ENCODE assay signal across 12 cellular contexts in genomic region chr17:79779661-79780365, GRCh38. TPM values are rescaled to one million over a fixed set of nuclear protein-coding genes. Genes with fewer than 3 reads are reported as not detected.
A peak's percentile ranks its signal among the peaks of the same experiment; 100 is the strongest.
DNase-seq lines count a peak whose midpoint lies in the region; ATAC-seq and TF ChIP-seq lines count a peak whose summit lies in the region.
"Had no signal": no experiment of that assay in that cellular context is flagged by ENCODE, and none has a peak within 500 bp of the region (broad histone marks: within the 10 kb centered on the region; RNA-seq: fewer than 3 reads in every experiment).

No MANE protein-coding gene starts in this region.

- TF ChIP-seq CTCF in WTC11 (IDR thresholded peaks at IDR 0.05) (no peak), sigmoid colon (IDR thresholded peaks at IDR 0.05) (no peak), prostate gland (IDR thresholded peaks at IDR 0.05) (no peak)

- no peak for ATAC-seq in WTC11

- no peaks in the 10 kb centered on the region for H3K9me3 Mint-ChIP-seq in WTC11
- H3K9me3 Mint-ChIP-seq: dendritic cell treated with granulocyte-macrophage colony-stimulating factor and Interleukin-4, amounts not matched to agents 40 ng/mL and 50 ng/mL, for 4 days had no signal

- peaks cover 44% of the 10 kb centered on the region for H3K36me3 ChIP-seq in BLaER1
- H3K36me3 ChIP-seq in ES-I3 (ENCODE audit: insufficient read depth, low read length) = peaks cover 5% of the 10 kb centered on the region; the same call in 1 of the 2 replicates
- peaks cover 44% of the 10 kb centered on the region for H3K36me3 ChIP-seq in mesodermal cell (ENCODE audit: control insufficient read depth, insufficient read depth, low read length)
- no peaks in the 10 kb centered on the region for H3K36me3 ChIP-seq in sigmoid colon
- H3K36me3 ChIP-seq in prostate gland = no peaks in the 10 kb centered on the region

- peaks cover 15% of the 10 kb centered on the region for H3K27me3 ChIP-seq in BLaER1
- H3K27me3 ChIP-seq in sigmoid colon = peaks cover 33 to 90% (median 86%) of the 10 kb centered on the region in 3 donors
- peaks cover 5% of the 10 kb centered on the region for H3K27me3 ChIP-seq in prostate gland (replicated peaks; ENCODE audit: insufficient read depth)

- CTCF ChIA-PET in WTC11 (lab: Charles Lee) = interaction anchor here (1.8 to 6.9 kb wide), 4 partner anchors 10 to 38 kb away, joined by 10 to 83 read pairs (median 34); partner anchors contain the start of gene CBX8

- peaks cover 62% of the 10 kb centered on the region for H4K20me1 ChIP-seq in BLaER1

- H3K4me3 ChIP-seq in BLaER1 = peak overlapping the region; percentile 90
- peak overlapping the region; percentile 74 for H3K4me3 ChIP-seq in mesodermal cell (ENCODE audit: extremely low read depth, insufficient read depth, low read length, poor library complexity, severe bottlenecking)
- H3K4me3 ChIP-seq in sigmoid colon = no peak overlapping the region
- H3K4me3 ChIP-seq in prostate gland = no peak overlapping the region

- peak overlapping the region; percentile 8; the same call in 1 of the 2 replicates for H3K27ac Mint-ChIP-seq in WTC11

- peaks cover 48% of the 10 kb centered on the region for H3K4me1 Mint-ChIP-seq in WTC11

- peaks cover 6% of the 10 kb centered on the region for H3K27me3 Mint-ChIP-seq in WTC11 (ENCODE audit: low read depth)

- intact Hi-C loops in sigmoid colon (cut with DNase I) = loop anchor here (2.0 to 5.0 kb wide), 2 partner anchors 13 to 57 kb away; partner anchors contain the start of gene CBX4
- intact Hi-C loops in prostate gland (cut with DNase I) = no loop called here

- H3K4me1 ChIP-seq in BLaER1 = peaks cover 50% of the 10 kb centered on the region
- peaks cover 13% of the 10 kb centered on the region; the same call in 1 of the 2 replicates for H3K4me1 ChIP-seq in ES-I3 (ENCODE audit: insufficient read depth, low read length)
- H3K4me1 ChIP-seq in mesodermal cell (ENCODE audit: control insufficient read depth, insufficient read depth, low read length, poor library complexity, severe bottlenecking) = peaks cover 16% of the 10 kb centered on the region
- peaks cover 0 to 25% (median 18%) of the 10 kb centered on the region in 4 donors for H3K4me1 ChIP-seq in sigmoid colon
- peaks cover 7% of the 10 kb centered on the region for H3K4me1 ChIP-seq in prostate gland (replicated peaks)

- H3K4me3 Mint-ChIP-seq in WTC11 = peak overlapping the region; percentile 91

- H3K36me3 Mint-ChIP-seq in WTC11 = peaks cover 42% of the 10 kb centered on the region

- no peak for DNase-seq in WTC11 (ENCODE audit: low spot score)
- no peak for DNase-seq in GDM1 (lab: John Stamatoyannopoulos, UW)
- DNase-seq in KG1 (lab: John Stamatoyannopoulos, UW) = no peak
- DNase-seq in sigmoid colon = no peak
- no peak for DNase-seq in prostate gland (ENCODE audit: low spot score)
- DNase-seq: DMS79 had no signal

- POLR2A ChIA-PET in WTC11 (lab: Charles Lee) = no interaction called here

- TF ChIP-seq POLR2A in sigmoid colon (IDR thresholded peaks at IDR 0.05) = no peak
- TF ChIP-seq POLR2A in prostate gland (IDR thresholded peaks at IDR 0.05) = no peak

- H3K27ac ChIP-seq in BLaER1 (no peak overlapping the region), mesodermal cell (ENCODE audit: low read depth, low read length, severe bottlenecking) (no peak overlapping the region), sigmoid colon (no peak overlapping the region), prostate gland (no peak overlapping the region)

- peak overlapping the region; percentile 86; the same call in 1 of the 2 replicates for H3K9ac ChIP-seq in BLaER1
- peak overlapping the region; percentile 68; the same call in 1 of the 2 replicates for H3K9ac ChIP-seq in ES-I3 (ENCODE audit: low read depth, low read length)

- H3K9me3 ChIP-seq in BLaER1 = no peaks in the 10 kb centered on the region
- no peaks in the 10 kb centered on the region for H3K9me3 ChIP-seq in ES-I3 (ENCODE audit: control insufficient read depth, insufficient read depth, low read length)
- no peaks in the 10 kb centered on the region for H3K9me3 ChIP-seq in mesodermal cell (ENCODE audit: control insufficient read depth, low read length)
- H3K9me3 ChIP-seq in sigmoid colon = no peaks in the 10 kb centered on the region
- H3K9me3 ChIP-seq in prostate gland = no peaks in the 10 kb centered on the region

- H3K4me2 ChIP-seq in BLaER1 = peak overlapping the region; percentile 98

- 93 to 95% methylated on average over 8 to 9 of the region's 10 CpGs for WGBS in mesodermal cell (ENCODE audit: insufficient coverage in 2 of 2), 2 experiments
- 61 to 80% methylated on average over 10 of the region's 10 CpGs for WGBS in sigmoid colon, 2 donors
- WGBS in prostate gland = 85% methylated on average over 10 of the region's 10 CpGs

- no peak for TF ChIP-seq EP300 in sigmoid colon (IDR thresholded peaks at IDR 0.05)

TF ChIP-seq in WTC11, 78 proteins besides CTCF, POLR2A, EP300 and RAD21:
- no peak for TF ChIP-seq E2F5 (CRISPR knock-in tag; IDR thresholded peaks at IDR 0.05)
- TF ChIP-seq NFATC4 (CRISPR knock-in tag; IDR thresholded peaks at IDR 0.05) = no peak
- TF ChIP-seq ATF3 (CRISPR knock-in tag; conservative IDR thresholded peaks at IDR 0.05) = no peak
- TF ChIP-seq MXD4 (CRISPR knock-in tag; IDR thresholded peaks at IDR 0.05; ENCODE audit: borderline replicate concordance) = no peak
- no peak for TF ChIP-seq TCF7 (CRISPR knock-in tag; IDR thresholded peaks at IDR 0.05; ENCODE audit: low read depth)
- TF ChIP-seq CBFB (CRISPR knock-in tag; IDR thresholded peaks at IDR 0.05; ENCODE audit: low read depth) = no peak
- TF ChIP-seq NR1H2 (CRISPR knock-in tag; IDR thresholded peaks at IDR 0.05) = no peak
- TF ChIP-seq FOXK1 (CRISPR knock-in tag; IDR thresholded peaks at IDR 0.05) = no peak
- no peak for TF ChIP-seq TP53 (CRISPR knock-in tag; IDR thresholded peaks at IDR 0.05)
- no peak for TF ChIP-seq ZNF416 (CRISPR knock-in tag; IDR thresholded peaks at IDR 0.05)
- no peak for TF ChIP-seq ZBTB21 (CRISPR knock-in tag; IDR thresholded peaks at IDR 0.05; ENCODE audit: borderline replicate concordance)
- TF ChIP-seq MYBL2 (CRISPR knock-in tag; IDR thresholded peaks at IDR 0.05) = no peak

RNA-seq across cellular contexts. Expression of gene CBX2, which starts 1.9 kb away (rescaled TPM):
- total RNA-seq in WTC11 (2021) (78.1 to 85.5 TPM (median 78.7 TPM) in 3 replicates), sigmoid colon (under 1 TPM in 3 of 4 donors, not detected in 1; 0.33 to 0.95 (median 0.36) TPM), prostate gland (10 to 100 TPM in 1 of 2 donors, 1 to 10 TPM in 1; 2.0 to 17.0 TPM)
- polyA plus RNA-seq in mesodermal cell (2013, experiment 1 of 2) = 26.6 TPM
- polyA plus RNA-seq in mesodermal cell (2013, experiment 2 of 2) = 22.3 TPM
- 1 to 10 TPM in 1 of 3 donors, under 1 TPM in 2; under 0.01 to 2.0 (median 0.23) TPM for polyA plus RNA-seq in sigmoid colon

RNA-seq across cellular contexts. Expression of gene CBX8, which starts 17.1 kb away (rescaled TPM):
- 1.8 to 2.1 TPM (median 2.0 TPM) in 3 replicates for total RNA-seq in WTC11 (2021)
- 5.2 TPM for polyA plus RNA-seq in mesodermal cell (2013, experiment 1 of 2)
- 4.1 TPM for polyA plus RNA-seq in mesodermal cell (2013, experiment 2 of 2)
- total RNA-seq in sigmoid colon = 1 to 10 TPM in 2 of 4 donors, under 1 TPM in 2; 0.28 to 1.8 (median 1.2) TPM
- polyA plus RNA-seq in sigmoid colon = 1 to 10 TPM; 2.4 to 5.6 (median 4.9) TPM
- 1 to 10 TPM; 4.7 to 4.8 TPM for total RNA-seq in prostate gland

RNA-seq across cellular contexts. Expression of gene ENPP7, which starts 49.1 kb away (rescaled TPM):
- total RNA-seq in WTC11 (2021) = 0.11 TPM in 1 of 3 replicates, not detected in the others
- polyA plus RNA-seq in mesodermal cell (2013, experiment 1 of 2) = not detected
- not detected for polyA plus RNA-seq in mesodermal cell (2013, experiment 2 of 2)
- total RNA-seq in sigmoid colon = not detected
- polyA plus RNA-seq in sigmoid colon = not detected
- total RNA-seq in prostate gland = not detected
- total RNA-seq: M059J, skeletal muscle tissue had no signal

RNA-seq across cellular contexts. Expression of gene CBX4, which starts 59.4 kb away (rescaled TPM):
- total RNA-seq in WTC11 (2021) (3.2 to 3.9 TPM (median 3.3 TPM) in 3 replicates), sigmoid colon (1 to 10 TPM; 6.1 to 9.8 (median 7.5) TPM), prostate gland (10 to 100 TPM; 28.0 to 28.5 TPM)
- polyA plus RNA-seq in mesodermal cell (2013, experiment 1 of 2) = 9.3 TPM
- polyA plus RNA-seq in mesodermal cell (2013, experiment 2 of 2) = 9.1 TPM
- polyA plus RNA-seq in sigmoid colon = 10 to 100 TPM in 1 of 3 donors, 1 to 10 TPM in 2; 3.5 to 14.2 (median 8.4) TPM

Comparison
In these comparisons a context has a peak if more than half of its experiments do, and no peak if none do; other contexts are left out.
1. H3K4me3 ChIP-seq: peak in BLaER1 (single experiment) and mesodermal cell (single experiment); none in sigmoid colon (0 of 4) and prostate gland (0 of 2).